In genomic region chr12:42733911-42734310, GRCh38 we compare ENCODE assay signal across 22 cellular contexts.
"Had no signal": no experiment of that assay in that cellular context is flagged by ENCODE, and none has a peak within 500 bp of the region (broad histone marks: within the 10 kb centered on the region; RNA-seq: fewer than 3 reads in every experiment).

No MANE protein-coding gene starts in this region.

- H3K9me3 ChIP-seq: colonic mucosa, esophagus squamous epithelium, gastrocnemius medialis, heart right ventricle, left lung, lower lobe of right lung, mucosa of descending colon had no signal

- H3K4me1 ChIP-seq: colonic mucosa, left lung, lower lobe of right lung had no signal

- DNase-seq: colonic mucosa; cortex of kidney; effector CD8-positive, alpha-beta T cell; effector memory CD8-positive, alpha-beta T cell; endodermal cell; erythroblast; esophagus squamous epithelium; foreskin fibroblast; foreskin melanocyte; gastrocnemius medialis; glutamatergic neuron; head of caudate nucleus; heart right ventricle; hippocampal formation; left cardiac atrium; left lung; left ventricle myocardium superior; lower lobe of right lung; mesenchymal stem cell; mucosa of descending colon had no signal

- H3K27ac ChIP-seq: colonic mucosa, epithelial cell of prostate, esophagus squamous epithelium, gastrocnemius medialis, heart right ventricle, left lung, lower lobe of right lung had no signal

- ATAC-seq: effector memory CD8-positive, alpha-beta T cell; esophagus mucosa; gastrocnemius medialis; heart right ventricle; left cardiac atrium; left lung; left ventricle myocardium superior; lower lobe of right lung; mucosa of descending colon had no signal

- H3K27me3 ChIP-seq: colonic mucosa, esophagus squamous epithelium, gastrocnemius medialis, heart right ventricle, left lung had no signal

- H3K36me3 ChIP-seq: colonic mucosa, esophagus squamous epithelium, gastrocnemius medialis, heart right ventricle, left lung, lower lobe of right lung had no signal

- H3K4me3 ChIP-seq: colonic mucosa, esophagus squamous epithelium, gastrocnemius medialis, heart right ventricle, left lung, lower lobe of right lung, mucosa of descending colon had no signal
